Comparison of ENCODE assay signal across 1 cellular context in the genomic region with DNA sequence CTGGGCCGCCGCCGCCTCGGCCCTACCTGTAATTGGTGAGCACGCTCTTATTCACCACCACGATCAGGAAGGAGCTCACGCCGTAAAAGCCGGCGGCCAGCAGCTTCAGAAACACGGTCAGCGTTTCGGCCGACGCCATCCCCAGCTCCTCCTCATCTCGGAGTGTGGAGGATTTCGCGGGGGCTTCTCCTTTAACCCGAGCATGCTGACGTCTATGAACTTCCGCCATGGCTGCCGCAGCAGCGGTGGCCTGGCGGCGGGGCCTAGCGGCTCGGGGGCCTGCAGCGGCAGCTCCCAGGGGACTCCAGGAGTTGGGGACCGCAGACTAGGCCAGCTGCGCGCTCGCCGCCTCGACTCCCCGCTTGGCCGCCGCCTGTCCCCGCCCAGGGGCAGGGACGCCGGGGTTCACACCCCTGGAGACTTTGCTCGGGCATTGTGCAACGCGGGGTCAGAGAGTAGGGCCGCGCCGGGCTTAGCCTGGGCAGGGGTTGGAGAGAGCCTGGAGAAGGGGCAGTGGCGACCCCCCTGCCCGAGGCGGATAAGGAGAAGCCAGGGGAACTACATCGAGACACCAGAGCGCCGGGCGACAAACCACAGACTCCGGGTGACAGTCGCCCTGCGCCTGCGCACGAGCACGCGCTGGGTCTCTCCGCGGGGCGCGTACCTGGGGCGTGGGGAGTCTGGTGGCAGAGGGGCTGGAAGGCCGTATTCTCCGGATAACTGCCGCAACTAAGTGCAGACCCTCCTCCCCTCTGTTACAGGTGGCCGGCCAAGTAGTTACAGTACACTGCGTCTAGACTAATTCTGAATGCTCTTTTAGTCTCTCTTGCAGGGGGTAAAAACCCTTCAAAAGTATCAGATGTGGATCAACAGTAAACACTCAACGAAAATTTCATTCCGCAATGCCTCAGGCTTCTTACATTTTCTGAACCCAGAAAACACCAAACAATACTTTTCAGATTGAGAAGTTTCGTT.
TF ChIP-seq lines count a peak whose summit lies in the region.

A gene (minus strand): TSS at position 364 of the 975 bp plus-strand sequence. CDS start 135 bp downstream, at position 229.

TF ChIP-seq in K562, 482 proteins besides CTCF, POLR2A, EP300 and RAD21 (continued from another document and continues in another):
- TF ChIP-seq, protein P1, sequence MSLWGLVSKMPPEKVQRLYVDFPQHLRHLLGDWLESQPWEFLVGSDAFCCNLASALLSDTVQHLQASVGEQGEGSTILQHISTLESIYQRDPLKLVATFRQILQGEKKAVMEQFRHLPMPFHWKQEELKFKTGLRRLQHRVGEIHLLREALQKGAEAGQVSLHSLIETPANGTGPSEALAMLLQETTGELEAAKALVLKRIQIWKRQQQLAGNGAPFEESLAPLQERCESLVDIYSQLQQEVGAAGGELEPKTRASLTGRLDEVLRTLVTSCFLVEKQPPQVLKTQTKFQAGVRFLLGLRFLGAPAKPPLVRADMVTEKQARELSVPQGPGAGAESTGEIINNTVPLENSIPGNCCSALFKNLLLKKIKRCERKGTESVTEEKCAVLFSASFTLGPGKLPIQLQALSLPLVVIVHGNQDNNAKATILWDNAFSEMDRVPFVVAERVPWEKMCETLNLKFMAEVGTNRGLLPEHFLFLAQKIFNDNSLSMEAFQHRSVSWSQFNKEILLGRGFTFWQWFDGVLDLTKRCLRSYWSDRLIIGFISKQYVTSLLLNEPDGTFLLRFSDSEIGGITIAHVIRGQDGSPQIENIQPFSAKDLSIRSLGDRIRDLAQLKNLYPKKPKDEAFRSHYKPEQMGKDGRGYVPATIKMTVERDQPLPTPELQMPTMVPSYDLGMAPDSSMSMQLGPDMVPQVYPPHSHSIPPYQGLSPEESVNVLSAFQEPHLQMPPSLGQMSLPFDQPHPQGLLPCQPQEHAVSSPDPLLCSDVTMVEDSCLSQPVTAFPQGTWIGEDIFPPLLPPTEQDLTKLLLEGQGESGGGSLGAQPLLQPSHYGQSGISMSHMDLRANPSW (CRISPR knock-in tag; IDR thresholded peaks at IDR 0.05) = peak; percentile 21; the same call in 1 of the 2 replicates
- no peak for TF ChIP-seq ZNF778 (CRISPR knock-in tag; IDR thresholded peaks at IDR 0.05)
- TF ChIP-seq, protein P2, sequence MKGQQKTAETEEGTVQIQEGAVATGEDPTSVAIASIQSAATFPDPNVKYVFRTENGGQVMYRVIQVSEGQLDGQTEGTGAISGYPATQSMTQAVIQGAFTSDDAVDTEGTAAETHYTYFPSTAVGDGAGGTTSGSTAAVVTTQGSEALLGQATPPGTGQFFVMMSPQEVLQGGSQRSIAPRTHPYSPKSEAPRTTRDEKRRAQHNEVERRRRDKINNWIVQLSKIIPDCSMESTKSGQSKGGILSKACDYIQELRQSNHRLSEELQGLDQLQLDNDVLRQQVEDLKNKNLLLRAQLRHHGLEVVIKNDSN (CRISPR knock-in tag; IDR thresholded peaks at IDR 0.05) = no peak
- TF ChIP-seq, protein P3, sequence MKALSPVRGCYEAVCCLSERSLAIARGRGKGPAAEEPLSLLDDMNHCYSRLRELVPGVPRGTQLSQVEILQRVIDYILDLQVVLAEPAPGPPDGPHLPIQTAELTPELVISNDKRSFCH (CRISPR knock-in tag; IDR thresholded peaks at IDR 0.05) = no peak
- TF ChIP-seq, protein P3 (tag; IDR thresholded peaks at IDR 0.05) = peak; percentile 29; the same call in 1 of the 2 replicates
- TF ChIP-seq COPS2 (conservative IDR thresholded peaks at IDR 0.05) = no peak
- 0 out of 2 replicates have a peak, but pooled peaks have one; percentile 60 for TF ChIP-seq HDAC2 (IDR thresholded peaks at IDR 0.05)
- no peak for TF ChIP-seq ZNF133 (CRISPR knock-in tag; IDR thresholded peaks at IDR 0.05)
- TF ChIP-seq ASH1L (IDR thresholded peaks at IDR 0.05; ENCODE audit: borderline replicate concordance, low read depth, partially characterized antibody) = no peak
- TF ChIP-seq NFIX (CRISPR knock-in tag; IDR thresholded peaks at IDR 0.05; ENCODE audit: low read depth) = no peak
- no peak for TF ChIP-seq ZNF57 (CRISPR knock-in tag; IDR thresholded peaks at IDR 0.05)
- TF ChIP-seq PPARD (CRISPR knock-in tag; IDR thresholded peaks at IDR 0.05) = no peak
- TF ChIP-seq ESRRA (IDR thresholded peaks at IDR 0.05; ENCODE audit: borderline replicate concordance, low read depth) = 0 out of 2 replicates have a peak, but pooled peaks have one; percentile 21
- no peak for TF ChIP-seq HNRNPLL (IDR thresholded peaks at IDR 0.05; ENCODE audit: low read depth, low read length, poor library complexity, severe bottlenecking)
- no peak for TF ChIP-seq TCFL5 (CRISPR knock-in tag; conservative IDR thresholded peaks at IDR 0.05)
- 0 out of 2 replicates have a peak, but pooled peaks have one; percentile 32 for TF ChIP-seq KLF6 (CRISPR knock-in tag; IDR thresholded peaks at IDR 0.05; ENCODE audit: borderline replicate concordance)
- peak; percentile 64 for TF ChIP-seq ETV5 (CRISPR knock-in tag; IDR thresholded peaks at IDR 0.05; ENCODE audit: low read depth)
- TF ChIP-seq, protein P4, sequence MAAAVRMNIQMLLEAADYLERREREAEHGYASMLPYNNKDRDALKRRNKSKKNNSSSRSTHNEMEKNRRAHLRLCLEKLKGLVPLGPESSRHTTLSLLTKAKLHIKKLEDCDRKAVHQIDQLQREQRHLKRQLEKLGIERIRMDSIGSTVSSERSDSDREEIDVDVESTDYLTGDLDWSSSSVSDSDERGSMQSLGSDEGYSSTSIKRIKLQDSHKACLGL (CRISPR knock-in tag; IDR thresholded peaks at IDR 0.05; ENCODE audit: borderline replicate concordance, poor library complexity, severe bottlenecking) = no peak
- TF ChIP-seq, protein P5, sequence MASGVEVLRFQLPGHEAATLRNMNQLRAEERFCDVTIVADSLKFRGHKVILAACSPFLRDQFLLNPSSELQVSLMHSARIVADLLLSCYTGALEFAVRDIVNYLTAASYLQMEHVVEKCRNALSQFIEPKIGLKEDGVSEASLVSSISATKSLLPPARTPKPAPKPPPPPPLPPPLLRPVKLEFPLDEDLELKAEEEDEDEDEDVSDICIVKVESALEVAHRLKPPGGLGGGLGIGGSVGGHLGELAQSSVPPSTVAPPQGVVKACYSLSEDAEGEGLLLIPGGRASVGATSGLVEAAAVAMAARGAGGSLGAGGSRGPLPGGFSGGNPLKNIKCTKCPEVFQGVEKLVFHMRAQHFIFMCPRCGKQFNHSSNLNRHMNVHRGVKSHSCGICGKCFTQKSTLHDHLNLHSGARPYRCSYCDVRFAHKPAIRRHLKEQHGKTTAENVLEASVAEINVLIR (CRISPR knock-in tag; IDR thresholded peaks at IDR 0.05) = no peak
- TF ChIP-seq, protein P6, sequence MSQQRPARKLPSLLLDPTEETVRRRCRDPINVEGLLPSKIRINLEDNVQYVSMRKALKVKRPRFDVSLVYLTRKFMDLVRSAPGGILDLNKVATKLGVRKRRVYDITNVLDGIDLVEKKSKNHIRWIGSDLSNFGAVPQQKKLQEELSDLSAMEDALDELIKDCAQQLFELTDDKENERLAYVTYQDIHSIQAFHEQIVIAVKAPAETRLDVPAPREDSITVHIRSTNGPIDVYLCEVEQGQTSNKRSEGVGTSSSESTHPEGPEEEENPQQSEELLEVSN (IDR thresholded peaks at IDR 0.05; ENCODE audit: borderline replicate concordance in 1 of 2, extremely low read depth in 1 of 2, insufficient read depth in 1 of 2, insufficient read length in 1 of 2, low read depth in 1 of 2, low read length in 1 of 2, poor library complexity in 1 of 2, severe bottlenecking in 1 of 2) = peak; percentile 60 to 71
- TF ChIP-seq, protein P7, sequence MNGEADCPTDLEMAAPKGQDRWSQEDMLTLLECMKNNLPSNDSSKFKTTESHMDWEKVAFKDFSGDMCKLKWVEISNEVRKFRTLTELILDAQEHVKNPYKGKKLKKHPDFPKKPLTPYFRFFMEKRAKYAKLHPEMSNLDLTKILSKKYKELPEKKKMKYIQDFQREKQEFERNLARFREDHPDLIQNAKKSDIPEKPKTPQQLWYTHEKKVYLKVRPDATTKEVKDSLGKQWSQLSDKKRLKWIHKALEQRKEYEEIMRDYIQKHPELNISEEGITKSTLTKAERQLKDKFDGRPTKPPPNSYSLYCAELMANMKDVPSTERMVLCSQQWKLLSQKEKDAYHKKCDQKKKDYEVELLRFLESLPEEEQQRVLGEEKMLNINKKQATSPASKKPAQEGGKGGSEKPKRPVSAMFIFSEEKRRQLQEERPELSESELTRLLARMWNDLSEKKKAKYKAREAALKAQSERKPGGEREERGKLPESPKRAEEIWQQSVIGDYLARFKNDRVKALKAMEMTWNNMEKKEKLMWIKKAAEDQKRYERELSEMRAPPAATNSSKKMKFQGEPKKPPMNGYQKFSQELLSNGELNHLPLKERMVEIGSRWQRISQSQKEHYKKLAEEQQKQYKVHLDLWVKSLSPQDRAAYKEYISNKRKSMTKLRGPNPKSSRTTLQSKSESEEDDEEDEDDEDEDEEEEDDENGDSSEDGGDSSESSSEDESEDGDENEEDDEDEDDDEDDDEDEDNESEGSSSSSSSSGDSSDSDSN (IDR thresholded peaks at IDR 0.05; ENCODE audit: borderline replicate concordance in 1 of 2, low read depth in 2 of 2, low read length in 2 of 2) = peak in 1 of 2 experiments; percentile 59; a peak in 1 of 4 replicates
- TF ChIP-seq ZNF785 (CRISPR knock-in tag; IDR thresholded peaks at IDR 0.05) = no peak
- no peak for TF ChIP-seq SRF (CRISPR knock-in tag; IDR thresholded peaks at IDR 0.05)
- TF ChIP-seq TAF9B (IDR thresholded peaks at IDR 0.05; ENCODE audit: partially characterized antibody) = peak; percentile 61
- TF ChIP-seq SPI1 (IDR thresholded peaks at IDR 0.05; ENCODE audit: borderline replicate concordance, low read depth, low read length) = no peak
- TF ChIP-seq KDM5B (IDR thresholded peaks at IDR 0.05; ENCODE audit: insufficient replicate concordance, low read depth, low read length) = peak; percentile 39
- TF ChIP-seq BDP1 (IDR thresholded peaks at IDR 0.05; ENCODE audit: insufficient read depth, insufficient read length) = no peak
- peak; percentile 37 to 89 (median 78) for TF ChIP-seq YY1 (IDR thresholded peaks at IDR 0.05; ENCODE audit: borderline replicate concordance in 1 of 3, control insufficient read depth in 1 of 3, extremely low read depth in 1 of 3, insufficient read depth in 3 of 3, insufficient read length in 1 of 3, insufficient replicate concordance in 2 of 3, low read depth in 1 of 3, low read length in 2 of 3)
- TF ChIP-seq, protein P8, sequence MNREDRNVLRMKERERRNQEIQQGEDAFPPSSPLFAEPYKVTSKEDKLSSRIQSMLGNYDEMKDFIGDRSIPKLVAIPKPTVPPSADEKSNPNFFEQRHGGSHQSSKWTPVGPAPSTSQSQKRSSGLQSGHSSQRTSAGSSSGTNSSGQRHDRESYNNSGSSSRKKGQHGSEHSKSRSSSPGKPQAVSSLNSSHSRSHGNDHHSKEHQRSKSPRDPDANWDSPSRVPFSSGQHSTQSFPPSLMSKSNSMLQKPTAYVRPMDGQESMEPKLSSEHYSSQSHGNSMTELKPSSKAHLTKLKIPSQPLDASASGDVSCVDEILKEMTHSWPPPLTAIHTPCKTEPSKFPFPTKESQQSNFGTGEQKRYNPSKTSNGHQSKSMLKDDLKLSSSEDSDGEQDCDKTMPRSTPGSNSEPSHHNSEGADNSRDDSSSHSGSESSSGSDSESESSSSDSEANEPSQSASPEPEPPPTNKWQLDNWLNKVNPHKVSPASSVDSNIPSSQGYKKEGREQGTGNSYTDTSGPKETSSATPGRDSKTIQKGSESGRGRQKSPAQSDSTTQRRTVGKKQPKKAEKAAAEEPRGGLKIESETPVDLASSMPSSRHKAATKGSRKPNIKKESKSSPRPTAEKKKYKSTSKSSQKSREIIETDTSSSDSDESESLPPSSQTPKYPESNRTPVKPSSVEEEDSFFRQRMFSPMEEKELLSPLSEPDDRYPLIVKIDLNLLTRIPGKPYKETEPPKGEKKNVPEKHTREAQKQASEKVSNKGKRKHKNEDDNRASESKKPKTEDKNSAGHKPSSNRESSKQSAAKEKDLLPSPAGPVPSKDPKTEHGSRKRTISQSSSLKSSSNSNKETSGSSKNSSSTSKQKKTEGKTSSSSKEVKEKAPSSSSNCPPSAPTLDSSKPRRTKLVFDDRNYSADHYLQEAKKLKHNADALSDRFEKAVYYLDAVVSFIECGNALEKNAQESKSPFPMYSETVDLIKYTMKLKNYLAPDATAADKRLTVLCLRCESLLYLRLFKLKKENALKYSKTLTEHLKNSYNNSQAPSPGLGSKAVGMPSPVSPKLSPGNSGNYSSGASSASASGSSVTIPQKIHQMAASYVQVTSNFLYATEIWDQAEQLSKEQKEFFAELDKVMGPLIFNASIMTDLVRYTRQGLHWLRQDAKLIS (CRISPR knock-in tag; IDR thresholded peaks at IDR 0.05) = peak; percentile 86
- peak; percentile 96 for TF ChIP-seq POLR2G (IDR thresholded peaks at IDR 0.05; ENCODE audit: low read depth, low read length)
- TF ChIP-seq ZNF77 (CRISPR knock-in tag; IDR thresholded peaks at IDR 0.05) = no peak
- TF ChIP-seq, protein P9, sequence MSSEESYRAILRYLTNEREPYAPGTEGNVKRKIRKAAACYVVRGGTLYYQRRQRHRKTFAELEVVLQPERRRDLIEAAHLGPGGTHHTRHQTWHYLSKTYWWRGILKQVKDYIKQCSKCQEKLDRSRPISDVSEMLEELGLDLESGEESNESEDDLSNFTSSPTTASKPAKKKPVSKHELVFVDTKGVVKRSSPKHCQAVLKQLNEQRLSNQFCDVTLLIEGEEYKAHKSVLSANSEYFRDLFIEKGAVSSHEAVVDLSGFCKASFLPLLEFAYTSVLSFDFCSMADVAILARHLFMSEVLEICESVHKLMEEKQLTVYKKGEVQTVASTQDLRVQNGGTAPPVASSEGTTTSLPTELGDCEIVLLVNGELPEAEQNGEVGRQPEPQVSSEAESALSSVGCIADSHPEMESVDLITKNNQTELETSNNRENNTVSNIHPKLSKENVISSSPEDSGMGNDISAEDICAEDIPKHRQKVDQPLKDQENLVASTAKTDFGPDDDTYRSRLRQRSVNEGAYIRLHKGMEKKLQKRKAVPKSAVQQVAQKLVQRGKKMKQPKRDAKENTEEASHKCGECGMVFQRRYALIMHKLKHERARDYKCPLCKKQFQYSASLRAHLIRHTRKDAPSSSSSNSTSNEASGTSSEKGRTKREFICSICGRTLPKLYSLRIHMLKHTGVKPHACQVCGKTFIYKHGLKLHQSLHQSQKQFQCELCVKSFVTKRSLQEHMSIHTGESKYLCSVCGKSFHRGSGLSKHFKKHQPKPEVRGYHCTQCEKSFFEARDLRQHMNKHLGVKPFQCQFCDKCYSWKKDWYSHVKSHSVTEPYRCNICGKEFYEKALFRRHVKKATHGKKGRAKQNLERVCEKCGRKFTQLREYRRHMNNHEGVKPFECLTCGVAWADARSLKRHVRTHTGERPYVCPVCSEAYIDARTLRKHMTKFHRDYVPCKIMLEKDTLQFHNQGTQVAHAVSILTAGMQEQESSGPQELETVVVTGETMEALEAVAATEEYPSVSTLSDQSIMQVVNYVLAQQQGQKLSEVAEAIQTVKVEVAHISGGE (CRISPR knock-in tag; IDR thresholded peaks at IDR 0.05) = peak in 1 of 3 experiments; percentile 56; a peak in 1 of 6 replicates
- TF ChIP-seq ADNP (tag; IDR thresholded peaks at IDR 0.05) = no peak
- TF ChIP-seq STAT5A (IDR thresholded peaks at IDR 0.05; ENCODE audit: borderline replicate concordance, low read length) = no peak
- TF ChIP-seq ARID1B (IDR thresholded peaks at IDR 0.05) = 0 out of 2 replicates have a peak, but pooled peaks have one; percentile 15
- TF ChIP-seq ZNF140 (CRISPR knock-in tag; IDR thresholded peaks at IDR 0.05) = no peak
- TF ChIP-seq ZNF197 (CRISPR knock-in tag; IDR thresholded peaks at IDR 0.05; ENCODE audit: low read depth) = no peak
